Comparison of ENCODE assay signal across 11 cellular contexts in genomic region chr16:27405546-27406451, GRCh38. TPM values are rescaled to one million over a fixed set of nuclear protein-coding genes. Genes with fewer than 3 reads are reported as not detected.
DNase-seq lines count a peak whose midpoint lies in the region; ATAC-seq, FAIRE-seq and TF ChIP-seq lines count a peak whose summit lies in the region.
"Had no signal": no experiment of that assay in that cellular context is flagged by ENCODE, and none has a peak within 500 bp of the region (broad histone marks: within the 10 kb centered on the region; RNA-seq: fewer than 3 reads in every experiment).

No MANE protein-coding gene starts in this region.

- peaks cover 56 to 79% of the 10 kb centered on the region in 2 donors for H3K36me3 Mint-ChIP-seq in stimulated activated naive B cell treated with anti-CD40 and anti-IgM and Interleukin-4, amounts not matched to agents 10 μg/mL and 1 μg/mL and 100 μg/mL, for 72 hours

- H3K27ac ChIP-seq in kidney (ENCODE audit: low read depth in 2 of 2, low read length in 2 of 2), result no peak overlapping the region
- H3K27ac ChIP-seq: suprapubic skin had no signal

- no peaks in the 10 kb centered on the region for H3K27me3 Mint-ChIP-seq in stimulated activated naive B cell treated with anti-CD40 and anti-IgM and Interleukin-4, amounts not matched to agents 10 μg/mL and 1 μg/mL and 100 μg/mL, for 72 hours

- H3K9me3 ChIP-seq in kidney (ENCODE audit: control insufficient read depth in 1 of 2, low read length in 2 of 2), result no peaks in the 10 kb centered on the region
- H3K9me3 ChIP-seq: esophagus squamous epithelium, suprapubic skin had no signal

- H3K4me3 ChIP-seq in fibroblast of the aortic adventitia (ENCODE audit: low read depth, low read length) (no peak overlapping the region), kidney (ENCODE audit: low read length in 2 of 2) (no peak overlapping the region)
- H3K4me3 ChIP-seq: esophagus squamous epithelium, suprapubic skin had no signal

- H3K9ac ChIP-seq in kidney (ENCODE audit: low read length in 2 of 2), result no peak overlapping the region

- FAIRE-seq in kidney (lab: Jason Lieb, UNC), result no peak
- FAIRE-seq: TTC549 had no signal

- peak; percentile 23 for ATAC-seq in HG02610 (IDR thresholded peaks at IDR 0.05; ENCODE audit: unreplicated experiment)
- ATAC-seq in stimulated activated naive B cell treated with anti-CD40 and anti-IgM and Interleukin-4, amounts not matched to agents 10 μg/mL and 1 μg/mL and 100 μg/mL, for 72 hours (replicated peaks), result peak; percentile 30 to 35
- no peak for ATAC-seq in GM21423 (IDR thresholded peaks at IDR 0.05; ENCODE audit: unreplicated experiment)

- intact Hi-C loops in kidney (cut with DNase I), result no loop called here

- peak in 2 of 3 experiments; percentile 57 to 68 for DNase-seq in activated CD8-positive, alpha-beta memory T cell treated with anti-CD3 and anti-CD28 coated beads for 48 hours (ENCODE audit: low read depth in 2 of 3, low spot score in 2 of 3)
- DNase-seq in fibroblast of the aortic adventitia (ENCODE audit: low read depth) (peak; percentile 61), kidney (no peak), RKO (ENCODE audit: low spot score) (no peak)
- peak; percentile 84 for DNase-seq in stimulated activated naive B cell treated with anti-CD40 and anti-IgM and Interleukin-4, amounts not matched to agents 10 μg/mL and 1 μg/mL and 100 μg/mL, for 72 hours
- DNase-seq: esophagus squamous epithelium, NCI-H2029 had no signal

- peaks cover 52 to 81% of the 10 kb centered on the region in 2 donors for H3K4me1 Mint-ChIP-seq in stimulated activated naive B cell treated with anti-CD40 and anti-IgM and Interleukin-4, amounts not matched to agents 10 μg/mL and 1 μg/mL and 100 μg/mL, for 72 hours

- H3K9me3 Mint-ChIP-seq in stimulated activated naive B cell treated with anti-CD40 and anti-IgM and Interleukin-4, amounts not matched to agents 10 μg/mL and 1 μg/mL and 100 μg/mL, for 72 hours, result no peaks in the 10 kb centered on the region

- TF ChIP-seq CTCF in fibroblast of the aortic adventitia (IDR thresholded peaks at IDR 0.05; ENCODE audit: insufficient read depth, low read length) (no peak), kidney (IDR thresholded peaks at IDR 0.05; ENCODE audit: borderline replicate concordance, extremely low read depth, insufficient read depth) (no peak)

- peaks cover 0 to 11% of the 10 kb centered on the region in 2 donors for H3K4me1 ChIP-seq in kidney (ENCODE audit: control insufficient read depth in 1 of 2, insufficient read depth in 1 of 2, low read depth in 1 of 2, low read length in 2 of 2)

- no peaks in the 10 kb centered on the region for H3K36me3 ChIP-seq in kidney (ENCODE audit: control insufficient read depth in 1 of 2, insufficient read depth in 2 of 2, low read length in 2 of 2)
- H3K36me3 ChIP-seq: esophagus squamous epithelium, suprapubic skin had no signal

- H3K4me3 Mint-ChIP-seq in stimulated activated naive B cell treated with anti-CD40 and anti-IgM and Interleukin-4, amounts not matched to agents 10 μg/mL and 1 μg/mL and 100 μg/mL, for 72 hours, result peak overlapping the region; percentile 97 to 99

- H3K27ac Mint-ChIP-seq in stimulated activated naive B cell treated with anti-CD40 and anti-IgM and Interleukin-4, amounts not matched to agents 10 μg/mL and 1 μg/mL and 100 μg/mL, for 72 hours, result peak overlapping the region; percentile 96

RNA-seq across cellular contexts. Expression of gene IL21R, which starts 3.8 kb away (rescaled TPM):
- total RNA-seq in fibroblast of the aortic adventitia (ENCODE audit: low replicate concordance), result 0.54 TPM in 1 of 2 replicates, not detected in the other
- 3.0 TPM for total RNA-seq in kidney
- polyA plus RNA-seq in kidney (ENCODE audit: insufficient read depth, low read depth, low replicate concordance), result 0.65 TPM

Comparison
In these comparisons a context has a peak if more than half of its experiments do, and no peak if none do; other contexts are left out.
1. DNase-seq: peak in activated CD8-positive, alpha-beta memory T cell treated with anti-CD3 and anti-CD28 coated beads for 48 hours (2 of 3), fibroblast of the aortic adventitia (single experiment) and stimulated activated naive B cell treated with anti-CD40 and anti-IgM and Interleukin-4, amounts not matched to agents 10 μg/mL and 1 μg/mL and 100 μg/mL, for 72 hours (single experiment); none in kidney (single experiment) and RKO (single experiment).